ENCODE assay signal across 8 cellular contexts in the genomic region with DNA sequence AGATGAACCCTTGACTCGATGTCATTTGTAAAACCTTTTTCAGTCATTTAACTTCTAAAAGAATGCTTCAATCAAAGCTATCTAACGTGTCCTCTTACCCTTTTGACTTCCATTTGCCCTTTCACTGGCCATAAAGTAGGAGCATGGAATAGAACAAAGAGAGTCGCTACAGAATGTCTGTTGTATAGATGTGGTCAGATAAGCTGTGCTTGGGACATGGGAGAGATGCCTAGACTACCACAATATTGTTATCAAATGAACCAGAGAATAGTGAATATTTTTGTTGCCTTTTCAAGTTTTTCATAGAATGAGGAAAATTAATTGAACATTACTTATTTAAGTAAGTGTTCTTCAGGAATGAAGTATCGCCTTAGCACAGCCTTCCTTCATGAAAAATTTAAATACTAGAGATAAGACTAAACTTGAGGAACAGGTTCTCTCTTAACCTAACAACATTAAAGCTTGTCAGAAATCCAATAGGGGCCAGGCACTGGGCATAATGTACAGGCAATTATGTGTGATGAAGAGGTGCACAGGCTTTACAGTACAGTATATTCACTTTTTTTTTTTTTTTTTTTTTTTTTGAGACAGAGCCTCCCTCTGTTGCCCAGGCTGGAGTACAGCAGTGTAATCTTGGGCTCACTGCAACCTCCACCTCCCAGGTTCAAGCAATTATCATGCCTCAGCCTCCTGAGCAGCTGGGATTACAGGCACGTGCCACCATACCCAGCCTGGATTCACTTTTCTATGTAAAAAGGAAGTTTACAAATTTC. TPM values are rescaled to one million over a fixed set of nuclear protein-coding genes. Genes with fewer than 3 reads are reported as not detected.
DNase-seq lines count a peak whose midpoint lies in the region; ATAC-seq and TF ChIP-seq lines count a peak whose summit lies in the region.

No MANE protein-coding gene starts in this region.

- H3K4me1 Mint-ChIP-seq in activated B cell treated with CpG ODN at 0.5 μM for 24 hours: peaks cover 88% of the 10 kb centered on the region

- H3K27ac Mint-ChIP-seq in activated B cell treated with CpG ODN at 0.5 μM for 24 hours: peak overlapping the region; percentile 7

- peak overlapping the region; percentile 9 for H3K4me3 Mint-ChIP-seq in activated B cell treated with CpG ODN at 0.5 μM for 24 hours

- ATAC-seq in right cardiac atrium: no peak
- no peak for ATAC-seq in activated B cell treated with CpG ODN at 0.5 μM for 24 hours (ENCODE audit: low read depth)
- peak; percentile 63 for ATAC-seq in left colon
- ATAC-seq in HG02973 (IDR thresholded peaks at IDR 0.05; ENCODE audit: unreplicated experiment): no peak
- no peak for ATAC-seq in GM18502 (IDR thresholded peaks at IDR 0.05; ENCODE audit: poor library complexity, unreplicated experiment)

- peak overlapping the region; percentile 70 for H3K27ac ChIP-seq in cardiac muscle cell
- no peak overlapping the region for H3K27ac ChIP-seq in right cardiac atrium (ENCODE audit: low read length)
- H3K27ac ChIP-seq in tibial nerve: peak overlapping the region in 3 of 4 donors; percentile 25 to 99 (median 34)

- intact Hi-C loops in right cardiac atrium (cut with DNase I): loop anchor here in 1 of 4 donors (10.0 kb wide), 1 partner anchor 1858 kb away; the partner anchor contains the start of gene PIK3CG
- intact Hi-C loops in activated B cell treated with CpG ODN at 0.5 μM for 24 hours (cut with micrococcal nuclease): loop anchor here (1.0 kb wide), 1 partner anchor 12 kb away; no protein-coding TSS in a partner anchor
- intact Hi-C loops in left colon (cut with DNase I, micrococcal nuclease): no loop called here

- DNase-seq in cardiac muscle cell (ENCODE audit: low read depth in 1 of 2, low spot score in 1 of 2) (no peak), right cardiac atrium (no peak), activated B cell treated with CpG ODN at 0.5 μM for 24 hours (no peak), left colon (peak in 1 of 2 donors; percentile 55), tibial nerve (ENCODE audit: low spot score in 2 of 2) (no peak), NOMO-1 treated with DMSO at 0.1 percent for 48 hours (lab: John Stamatoyannopoulos, UW; ENCODE audit: unreplicated experiment) (no peak)

- 44% methylated on average over 5 of the region's 5 CpGs for WGBS in right cardiac atrium
- 32 to 41% methylated on average over 5 of the region's 5 CpGs for WGBS in tibial nerve, 2 donors

- H3K36me3 ChIP-seq in cardiac muscle cell (peaks cover 6% of the 10 kb centered on the region), tibial nerve (no peaks in the 10 kb centered on the region)

- peaks cover 41% of the 10 kb centered on the region for H3K4me1 ChIP-seq in cardiac muscle cell (ENCODE audit: low read depth)
- H3K4me1 ChIP-seq in right cardiac atrium (ENCODE audit: control insufficient read depth, insufficient read depth, low read length): peaks cover 6% of the 10 kb centered on the region
- H3K4me1 ChIP-seq in tibial nerve: peaks cover 6 to 90% (median 63%) of the 10 kb centered on the region in 4 donors

- no peak for TF ChIP-seq POLR2A in tibial nerve (IDR thresholded peaks at IDR 0.05)

- no peak for TF ChIP-seq EP300 in tibial nerve (IDR thresholded peaks at IDR 0.05)

- CTCF ChIA-PET in activated B cell treated with CpG ODN at 0.5 μM for 24 hours (lab: Charles Lee): interaction anchor here (8.4 kb wide), 1 partner anchor 23 kb away, joined by 67 read pairs; no protein-coding TSS in a partner anchor

- TF ChIP-seq CTCF in cardiac muscle cell (IDR thresholded peaks at IDR 0.05; ENCODE audit: low read depth, low read length): peak; percentile 7
- TF ChIP-seq CTCF in activated B cell treated with CpG ODN at 0.5 μM for 24 hours (IDR thresholded peaks at IDR 0.05): no peak
- TF ChIP-seq CTCF in tibial nerve (IDR thresholded peaks at IDR 0.05): no peak

- H3K9me3 ChIP-seq in cardiac muscle cell (ENCODE audit: low read depth): no peaks in the 10 kb centered on the region
- no peaks in the 10 kb centered on the region for H3K9me3 ChIP-seq in right cardiac atrium (ENCODE audit: control insufficient read depth, low read length)
- no peaks in the 10 kb centered on the region for H3K9me3 ChIP-seq in tibial nerve

- H3K4me3 ChIP-seq in cardiac muscle cell (no peak overlapping the region), right cardiac atrium (ENCODE audit: low read length) (no peak overlapping the region), tibial nerve (no peak overlapping the region)

- H3K36me3 Mint-ChIP-seq in activated B cell treated with CpG ODN at 0.5 μM for 24 hours (ENCODE audit: low read depth): peaks cover 71% of the 10 kb centered on the region

- no peaks in the 10 kb centered on the region for H3K9me3 Mint-ChIP-seq in activated B cell treated with CpG ODN at 0.5 μM for 24 hours

- no peaks in the 10 kb centered on the region for H3K27me3 Mint-ChIP-seq in activated B cell treated with CpG ODN at 0.5 μM for 24 hours

- no peaks in the 10 kb centered on the region for H3K27me3 ChIP-seq in cardiac muscle cell
- H3K27me3 ChIP-seq in right cardiac atrium (ENCODE audit: control insufficient read depth, insufficient read depth): no peaks in the 10 kb centered on the region
- no peaks in the 10 kb centered on the region for H3K27me3 ChIP-seq in tibial nerve

- POLR2A ChIA-PET in activated B cell treated with CpG ODN at 0.5 μM for 24 hours (lab: Charles Lee): interaction anchor here (0.6 to 14.0 kb wide), 2 partner anchors 21 to 64 kb away, joined by 3 to 545 read pairs; no protein-coding TSS in a partner anchor

RNA-seq across cellular contexts. Expression of gene KMT2E, which starts 7.5 kb away (rescaled TPM):
- total RNA-seq in cardiac muscle cell: 59.1 and 78.4 TPM in 2 replicates
- polyA plus RNA-seq in cardiac muscle cell: 131 and 152 TPM in 2 replicates
- 10 to 100 TPM; 49.2 to 73.1 (median 59.1) TPM for total RNA-seq in right cardiac atrium
- 17.8 TPM for polyA plus RNA-seq in right cardiac atrium
- 164 and 183 TPM in 2 replicates for total RNA-seq in activated B cell treated with CpG ODN at 0.5 μM for 24 hours
- 100 to 1,000 TPM; 119 TPM for total RNA-seq in left colon
- total RNA-seq in tibial nerve: 100 to 1,000 TPM in 3 of 4 donors, 10 to 100 TPM in 1; 91.4 to 141 (median 132) TPM
